In the genomic region with DNA sequence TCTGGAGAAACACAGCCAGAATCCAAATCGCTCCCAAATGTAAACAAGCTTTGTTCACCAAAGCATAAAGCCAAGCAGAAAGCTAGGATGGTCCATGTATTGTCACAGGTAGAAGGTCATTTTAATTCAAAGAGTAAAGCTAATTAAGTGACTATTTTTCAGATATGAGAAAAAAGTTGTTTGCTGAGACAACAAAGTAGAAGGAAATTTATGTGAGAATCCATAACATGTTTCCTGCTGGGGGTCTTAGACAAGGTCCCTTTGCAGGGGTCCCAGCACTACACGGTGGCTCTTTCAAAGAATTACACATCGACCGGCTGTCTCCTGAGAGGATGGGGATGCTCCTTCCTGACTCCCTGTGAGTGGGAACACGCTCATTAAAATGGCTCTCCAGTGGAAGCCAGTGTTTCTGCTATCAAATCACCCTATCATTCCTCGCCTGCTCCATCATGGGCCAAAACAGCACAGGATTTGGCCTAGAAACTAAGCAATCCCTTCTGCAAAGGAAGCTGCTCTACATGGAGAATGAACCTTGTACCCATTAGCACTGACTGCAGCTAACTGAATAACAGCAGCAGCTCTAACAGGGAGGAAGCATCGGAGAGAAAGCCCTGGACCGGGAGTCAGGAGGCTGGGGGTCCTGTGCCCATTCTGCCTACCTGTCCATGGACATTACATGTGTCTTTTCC, we compare ENCODE assay signal across 1 cellular context.
TF ChIP-seq lines count a peak whose summit lies in the region.

No MANE protein-coding gene starts in this region.

TF ChIP-seq in GM12878, 131 proteins besides CTCF, POLR2A, EP300 and RAD21 (continued from another document):
- TF ChIP-seq TCF3 (IDR thresholded peaks at IDR 0.05; ENCODE audit: borderline replicate concordance, insufficient read depth, low read depth, low read length) = no peak
- no peak for TF ChIP-seq BCLAF1 (IDR thresholded peaks at IDR 0.05)
- no peak for TF ChIP-seq MAX (IDR thresholded peaks at IDR 0.05; ENCODE audit: low read depth, low read length)
- TF ChIP-seq, protein P1, sequence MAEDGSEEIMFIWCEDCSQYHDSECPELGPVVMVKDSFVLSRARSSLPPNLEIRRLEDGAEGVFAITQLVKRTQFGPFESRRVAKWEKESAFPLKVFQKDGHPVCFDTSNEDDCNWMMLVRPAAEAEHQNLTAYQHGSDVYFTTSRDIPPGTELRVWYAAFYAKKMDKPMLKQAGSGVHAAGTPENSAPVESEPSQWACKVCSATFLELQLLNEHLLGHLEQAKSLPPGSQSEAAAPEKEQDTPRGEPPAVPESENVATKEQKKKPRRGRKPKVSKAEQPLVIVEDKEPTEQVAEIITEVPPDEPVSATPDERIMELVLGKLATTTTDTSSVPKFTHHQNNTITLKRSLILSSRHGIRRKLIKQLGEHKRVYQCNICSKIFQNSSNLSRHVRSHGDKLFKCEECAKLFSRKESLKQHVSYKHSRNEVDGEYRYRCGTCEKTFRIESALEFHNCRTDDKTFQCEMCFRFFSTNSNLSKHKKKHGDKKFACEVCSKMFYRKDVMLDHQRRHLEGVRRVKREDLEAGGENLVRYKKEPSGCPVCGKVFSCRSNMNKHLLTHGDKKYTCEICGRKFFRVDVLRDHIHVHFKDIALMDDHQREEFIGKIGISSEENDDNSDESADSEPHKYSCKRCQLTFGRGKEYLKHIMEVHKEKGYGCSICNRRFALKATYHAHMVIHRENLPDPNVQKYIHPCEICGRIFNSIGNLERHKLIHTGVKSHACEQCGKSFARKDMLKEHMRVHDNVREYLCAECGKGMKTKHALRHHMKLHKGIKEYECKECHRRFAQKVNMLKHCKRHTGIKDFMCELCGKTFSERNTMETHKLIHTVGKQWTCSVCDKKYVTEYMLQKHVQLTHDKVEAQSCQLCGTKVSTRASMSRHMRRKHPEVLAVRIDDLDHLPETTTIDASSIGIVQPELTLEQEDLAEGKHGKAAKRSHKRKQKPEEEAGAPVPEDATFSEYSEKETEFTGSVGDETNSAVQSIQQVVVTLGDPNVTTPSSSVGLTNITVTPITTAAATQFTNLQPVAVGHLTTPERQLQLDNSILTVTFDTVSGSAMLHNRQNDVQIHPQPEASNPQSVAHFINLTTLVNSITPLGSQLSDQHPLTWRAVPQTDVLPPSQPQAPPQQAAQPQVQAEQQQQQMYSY (CRISPR knock-in tag; IDR thresholded peaks at IDR 0.05) = no peak
- no peak for TF ChIP-seq ZBTB11 (CRISPR knock-in tag; IDR thresholded peaks at IDR 0.05)
- TF ChIP-seq, protein P2, sequence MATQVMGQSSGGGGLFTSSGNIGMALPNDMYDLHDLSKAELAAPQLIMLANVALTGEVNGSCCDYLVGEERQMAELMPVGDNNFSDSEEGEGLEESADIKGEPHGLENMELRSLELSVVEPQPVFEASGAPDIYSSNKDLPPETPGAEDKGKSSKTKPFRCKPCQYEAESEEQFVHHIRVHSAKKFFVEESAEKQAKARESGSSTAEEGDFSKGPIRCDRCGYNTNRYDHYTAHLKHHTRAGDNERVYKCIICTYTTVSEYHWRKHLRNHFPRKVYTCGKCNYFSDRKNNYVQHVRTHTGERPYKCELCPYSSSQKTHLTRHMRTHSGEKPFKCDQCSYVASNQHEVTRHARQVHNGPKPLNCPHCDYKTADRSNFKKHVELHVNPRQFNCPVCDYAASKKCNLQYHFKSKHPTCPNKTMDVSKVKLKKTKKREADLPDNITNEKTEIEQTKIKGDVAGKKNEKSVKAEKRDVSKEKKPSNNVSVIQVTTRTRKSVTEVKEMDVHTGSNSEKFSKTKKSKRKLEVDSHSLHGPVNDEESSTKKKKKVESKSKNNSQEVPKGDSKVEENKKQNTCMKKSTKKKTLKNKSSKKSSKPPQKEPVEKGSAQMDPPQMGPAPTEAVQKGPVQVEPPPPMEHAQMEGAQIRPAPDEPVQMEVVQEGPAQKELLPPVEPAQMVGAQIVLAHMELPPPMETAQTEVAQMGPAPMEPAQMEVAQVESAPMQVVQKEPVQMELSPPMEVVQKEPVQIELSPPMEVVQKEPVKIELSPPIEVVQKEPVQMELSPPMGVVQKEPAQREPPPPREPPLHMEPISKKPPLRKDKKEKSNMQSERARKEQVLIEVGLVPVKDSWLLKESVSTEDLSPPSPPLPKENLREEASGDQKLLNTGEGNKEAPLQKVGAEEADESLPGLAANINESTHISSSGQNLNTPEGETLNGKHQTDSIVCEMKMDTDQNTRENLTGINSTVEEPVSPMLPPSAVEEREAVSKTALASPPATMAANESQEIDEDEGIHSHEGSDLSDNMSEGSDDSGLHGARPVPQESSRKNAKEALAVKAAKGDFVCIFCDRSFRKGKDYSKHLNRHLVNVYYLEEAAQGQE (IDR thresholded peaks at IDR 0.05; ENCODE audit: low read depth, low read length) = no peak
